ENCODE assay signal across 7 cellular contexts in the genomic region with DNA sequence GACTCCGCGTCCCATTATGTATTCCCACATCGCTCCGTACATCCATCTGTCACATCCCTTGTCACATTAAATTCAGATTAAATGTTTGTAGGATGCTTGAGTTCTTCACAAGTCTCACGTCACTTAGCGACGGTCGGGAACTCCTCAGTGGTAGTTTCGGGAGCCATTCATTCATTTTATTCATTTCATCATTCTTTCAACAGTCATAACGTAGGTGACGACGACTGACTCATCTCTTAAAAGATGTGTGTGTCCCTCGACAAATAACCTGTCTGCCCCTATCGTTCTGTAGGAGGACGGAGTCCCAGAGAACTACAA. TPM values are rescaled to one million over a fixed set of nuclear protein-coding genes. Genes with fewer than 3 reads are reported as not detected.
DNase-seq lines count a peak whose midpoint lies in the region; ATAC-seq and TF ChIP-seq lines count a peak whose summit lies in the region.

No MANE protein-coding gene starts in this region.

- intact Hi-C loops in posterior cingulate gyrus (cut with DNase I), result loop anchor here (5.0 to 10.0 kb wide), 2 partner anchors 143 to 1081 kb away; a partner anchor contains a TSS

- peak overlapping the region; percentile 84 for H3K4me3 ChIP-seq in HFF-Myc (replicated peaks; ENCODE audit: low read depth, low read length)
- peak overlapping the region; percentile 96 for H3K4me3 ChIP-seq in iPS-11a (ENCODE audit: low read depth, low read length)

- H3K36me3 Mint-ChIP-seq in activated CD4-positive, alpha-beta memory T cell treated with anti-CD3 and anti-CD28 coated beads, Interleukin-2, amount 10 ng/mL, durations not matched to agents 7 days and 5 days (ENCODE audit: low read depth), result peaks cover 26% of the 10 kb centered on the region
- peaks cover 0 to 15% of the 10 kb centered on the region in 2 donors for H3K36me3 Mint-ChIP-seq in stimulated activated naive B cell treated with anti-CD40 and anti-IgM and Interleukin-4, amounts not matched to agents 10 μg/mL and 1 μg/mL and 100 μg/mL, for 72 hours

- in situ Hi-C loops in GM13976 (cut with MboI; ENCODE audit: low sequenced_read_pairs, unreplicated experiment), result no loop called here

- no peak for DNase-seq in HFF-Myc (ENCODE audit: extremely low read depth, low read depth)
- no peak for DNase-seq in activated CD4-positive, alpha-beta memory T cell treated with anti-CD3 and anti-CD28 coated beads, Interleukin-2, amount 10 ng/mL, durations not matched to agents 7 days and 5 days
- DNase-seq in stimulated activated naive B cell treated with anti-CD40 and anti-IgM and Interleukin-4, amounts not matched to agents 10 μg/mL and 1 μg/mL and 100 μg/mL, for 72 hours, result no peak
- DNase-seq in GM13976 (ENCODE audit: low spot score), result no peak
- DNase-seq in posterior cingulate gyrus, result no peak
- no peak for DNase-seq in NCI-H748 (lab: John Stamatoyannopoulos, UW; ENCODE audit: unreplicated experiment)

- POLR2A ChIA-PET in activated CD4-positive, alpha-beta memory T cell treated with anti-CD3 and anti-CD28 coated beads, Interleukin-2, amount 10 ng/mL, durations not matched to agents 7 days and 5 days (lab: Charles Lee), result interaction anchor here (2.7 kb wide), 1 partner anchor 143 kb away, joined by 14 read pairs; a partner anchor contains a TSS

- H3K27ac Mint-ChIP-seq in activated CD4-positive, alpha-beta memory T cell treated with anti-CD3 and anti-CD28 coated beads, Interleukin-2, amount 10 ng/mL, durations not matched to agents 7 days and 5 days, result peak overlapping the region; percentile 89
- H3K27ac Mint-ChIP-seq in stimulated activated naive B cell treated with anti-CD40 and anti-IgM and Interleukin-4, amounts not matched to agents 10 μg/mL and 1 μg/mL and 100 μg/mL, for 72 hours, result peak overlapping the region; percentile 99

- ATAC-seq in stimulated activated naive B cell treated with anti-CD40 and anti-IgM and Interleukin-4, amounts not matched to agents 10 μg/mL and 1 μg/mL and 100 μg/mL, for 72 hours (replicated peaks), result no peak

- TF ChIP-seq CTCF in HFF-Myc (IDR thresholded peaks at IDR 0.05; ENCODE audit: low read depth, low read length, missing control alignments) (no peak), GM13976 (IDR thresholded peaks at IDR 0.05; ENCODE audit: borderline replicate concordance, control extremely low read depth, extremely low read depth, insufficient read depth, missing control alignments) (no peak)

- no peaks in the 10 kb centered on the region for H3K9me3 Mint-ChIP-seq in activated CD4-positive, alpha-beta memory T cell treated with anti-CD3 and anti-CD28 coated beads, Interleukin-2, amount 10 ng/mL, durations not matched to agents 7 days and 5 days
- no peaks in the 10 kb centered on the region for H3K9me3 Mint-ChIP-seq in stimulated activated naive B cell treated with anti-CD40 and anti-IgM and Interleukin-4, amounts not matched to agents 10 μg/mL and 1 μg/mL and 100 μg/mL, for 72 hours

- CTCF ChIA-PET in activated CD4-positive, alpha-beta memory T cell treated with anti-CD3 and anti-CD28 coated beads, Interleukin-2, amount 10 ng/mL, durations not matched to agents 7 days and 5 days (lab: Charles Lee), result interaction anchor here (1.6 kb wide), 1 partner anchor 13 kb away, joined by 8 read pairs; no protein-coding TSS in a partner anchor

- H3K4me1 Mint-ChIP-seq in activated CD4-positive, alpha-beta memory T cell treated with anti-CD3 and anti-CD28 coated beads, Interleukin-2, amount 10 ng/mL, durations not matched to agents 7 days and 5 days, result peaks cover 32% of the 10 kb centered on the region
- H3K4me1 Mint-ChIP-seq in stimulated activated naive B cell treated with anti-CD40 and anti-IgM and Interleukin-4, amounts not matched to agents 10 μg/mL and 1 μg/mL and 100 μg/mL, for 72 hours, result peaks cover 5 to 15% of the 10 kb centered on the region in 2 donors

- H3K4me3 Mint-ChIP-seq in activated CD4-positive, alpha-beta memory T cell treated with anti-CD3 and anti-CD28 coated beads, Interleukin-2, amount 10 ng/mL, durations not matched to agents 7 days and 5 days, result peak overlapping the region; percentile 98
- H3K4me3 Mint-ChIP-seq in stimulated activated naive B cell treated with anti-CD40 and anti-IgM and Interleukin-4, amounts not matched to agents 10 μg/mL and 1 μg/mL and 100 μg/mL, for 72 hours, result peak overlapping the region; percentile 94 to 95

- H3K27me3 Mint-ChIP-seq in activated CD4-positive, alpha-beta memory T cell treated with anti-CD3 and anti-CD28 coated beads, Interleukin-2, amount 10 ng/mL, durations not matched to agents 7 days and 5 days, result peaks cover 3% of the 10 kb centered on the region
- H3K27me3 Mint-ChIP-seq in stimulated activated naive B cell treated with anti-CD40 and anti-IgM and Interleukin-4, amounts not matched to agents 10 μg/mL and 1 μg/mL and 100 μg/mL, for 72 hours, result peaks cover 9 to 17% of the 10 kb centered on the region in 2 donors

RNA-seq across cellular contexts. Expression of a gene that starts 0.3 kb away (rescaled TPM):
- 10 to 100 TPM; 44.5 to 46.8 TPM for total RNA-seq in activated CD4-positive, alpha-beta memory T cell treated with anti-CD3 and anti-CD28 coated beads, Interleukin-2, amount 10 ng/mL, durations not matched to agents 7 days and 5 days

RNA-seq across cellular contexts. Expression of a gene that starts 59.1 kb away (rescaled TPM):
- total RNA-seq in activated CD4-positive, alpha-beta memory T cell treated with anti-CD3 and anti-CD28 coated beads, Interleukin-2, amount 10 ng/mL, durations not matched to agents 7 days and 5 days, result 1 to 10 TPM in 1 of 2 experiments, under 1 TPM in 1; 0.15 to 1.2 TPM
